Comparison of ENCODE assay signal across 1 cellular context in the genomic region with DNA sequence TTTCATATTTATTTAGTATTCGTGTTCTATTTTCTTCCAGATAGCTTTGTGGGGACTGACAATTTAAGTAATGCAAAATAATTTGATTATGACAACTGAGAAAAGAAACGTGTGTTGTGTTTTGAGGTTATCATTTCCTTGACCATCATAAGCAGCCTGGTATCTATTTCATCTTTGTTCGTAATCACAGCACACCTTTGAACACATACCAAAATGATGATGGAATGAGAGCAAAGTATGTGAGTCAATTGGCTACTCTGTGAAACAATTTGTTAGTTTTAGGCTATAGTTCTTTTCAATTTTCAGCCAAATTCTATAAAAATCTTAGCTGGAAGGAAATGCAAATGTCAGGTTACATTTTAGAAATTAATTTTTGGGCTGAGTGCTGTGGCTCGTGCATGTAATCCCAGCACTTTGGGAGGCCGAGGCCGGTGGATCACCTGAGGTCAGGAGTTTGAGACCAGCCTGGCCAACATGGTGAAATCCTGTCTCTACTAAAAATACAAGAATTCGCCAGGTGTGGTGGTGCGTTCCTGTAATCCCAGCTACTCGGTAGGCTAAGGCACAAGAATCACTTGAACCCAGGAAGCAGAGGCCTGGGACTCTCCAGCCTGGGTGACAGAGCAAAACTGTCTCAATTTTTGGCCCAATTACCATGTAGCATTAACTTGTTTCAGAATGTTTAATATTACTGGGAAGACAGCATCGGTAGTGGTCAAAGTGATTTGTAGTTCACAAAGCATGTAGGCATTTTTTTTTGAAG.
TF ChIP-seq lines count a peak whose summit lies in the region.

No MANE protein-coding gene starts in this region.

TF ChIP-seq in K562, 482 proteins besides CTCF, POLR2A, EP300 and RAD21 (continued from another document):
- TF ChIP-seq, protein P1, sequence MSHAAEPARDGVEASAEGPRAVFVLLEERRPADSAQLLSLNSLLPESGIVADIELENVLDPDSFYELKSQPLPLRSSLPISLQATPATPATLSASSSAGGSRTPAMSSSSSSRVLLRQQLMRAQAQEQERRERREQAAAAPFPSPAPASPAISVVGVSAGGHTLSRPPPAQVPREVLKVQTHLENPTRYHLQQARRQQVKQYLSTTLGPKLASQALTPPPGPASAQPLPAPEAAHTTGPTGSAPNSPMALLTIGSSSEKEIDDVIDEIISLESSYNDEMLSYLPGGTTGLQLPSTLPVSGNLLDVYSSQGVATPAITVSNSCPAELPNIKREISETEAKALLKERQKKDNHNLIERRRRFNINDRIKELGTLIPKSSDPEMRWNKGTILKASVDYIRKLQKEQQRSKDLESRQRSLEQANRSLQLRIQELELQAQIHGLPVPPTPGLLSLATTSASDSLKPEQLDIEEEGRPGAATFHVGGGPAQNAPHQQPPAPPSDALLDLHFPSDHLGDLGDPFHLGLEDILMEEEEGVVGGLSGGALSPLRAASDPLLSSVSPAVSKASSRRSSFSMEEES (CRISPR knock-in tag; IDR thresholded peaks at IDR 0.05) = no peak
- TF ChIP-seq ZNF584 (CRISPR knock-in tag; IDR thresholded peaks at IDR 0.05; ENCODE audit: low read depth) (no peak), TAF1 (IDR thresholded peaks at IDR 0.05; ENCODE audit: control insufficient read depth, extremely low read depth, insufficient read depth, low read length, severe bottlenecking) (no peak), DDX20 (tag; IDR thresholded peaks at IDR 0.05; ENCODE audit: low read depth) (no peak), C11orf30 (IDR thresholded peaks at IDR 0.05; ENCODE audit: low read depth) (no peak), BRD4 (IDR thresholded peaks at IDR 0.05) (0 out of 2 replicates have a peak, but pooled peaks have one; percentile 46), MECOM (CRISPR knock-in tag; IDR thresholded peaks at IDR 0.05) (no peak), HDAC3 (IDR thresholded peaks at IDR 0.05; ENCODE audit: borderline replicate concordance, partially characterized antibody) (no peak), ZNF197 (CRISPR knock-in tag; IDR thresholded peaks at IDR 0.05; ENCODE audit: low read depth) (0 out of 2 replicates have a peak, but pooled peaks have one; percentile 15), CEBPB (tag; IDR thresholded peaks at IDR 0.05) (no peak), MIER1 (IDR thresholded peaks at IDR 0.05; ENCODE audit: low read depth) (no peak), ZNF79 (CRISPR knock-in tag; IDR thresholded peaks at IDR 0.05; ENCODE audit: low read depth) (no peak), NFXL1 (CRISPR knock-in tag; IDR thresholded peaks at IDR 0.05) (no peak), ZBED1 (IDR thresholded peaks at IDR 0.05) (no peak)
TF ChIP-seq in K562: peak in this region for 7.
